8 cellular contexts compared by ENCODE assay signal in genomic region chr16:84925092-84925772, GRCh38.
DNase-seq lines count a peak whose midpoint lies in the region; ATAC-seq and TF ChIP-seq lines count a peak whose summit lies in the region.

No MANE protein-coding gene starts in this region.

- H3K4me1 Mint-ChIP-seq in activated naive CD4-positive, alpha-beta T cell treated with anti-CD3 and anti-CD28 coated beads, Interleukin-2, amount 10 ng/mL, durations not matched to agents 7 days and 5 days, result no peaks in the 10 kb centered on the region

- no peak overlapping the region for H3K4me3 Mint-ChIP-seq in activated naive CD4-positive, alpha-beta T cell treated with anti-CD3 and anti-CD28 coated beads, Interleukin-2, amount 10 ng/mL, durations not matched to agents 7 days and 5 days

- 90% methylated on average over 3 of the region's 11 CpGs for WGBS in SK-N-SH (ENCODE audit: low lambda C conversion rate)
- 74% methylated on average over 11 of the region's 11 CpGs for WGBS in right cardiac atrium

- H3K4me3 ChIP-seq in SK-N-SH (ENCODE audit: low read depth in 2 of 2, low read length in 1 of 2) (no peak overlapping the region; a peak in 1 of 4 replicates), right cardiac atrium (ENCODE audit: low read length) (no peak overlapping the region)

- TF ChIP-seq EP300 in SK-N-SH (IDR thresholded peaks at IDR 0.05; ENCODE audit: borderline replicate concordance in 1 of 2, low read depth in 1 of 2, low read length in 1 of 2), result no peak

- no peak overlapping the region for H3K27ac Mint-ChIP-seq in activated naive CD4-positive, alpha-beta T cell treated with anti-CD3 and anti-CD28 coated beads, Interleukin-2, amount 10 ng/mL, durations not matched to agents 7 days and 5 days

- H3K9me3 ChIP-seq in SK-N-SH (no peaks in the 10 kb centered on the region), right cardiac atrium (ENCODE audit: control insufficient read depth, low read length) (no peaks in the 10 kb centered on the region)

- H3K4me1 ChIP-seq in SK-N-SH (ENCODE audit: control insufficient read depth in 1 of 2, insufficient read depth in 2 of 2, low read depth in 1 of 2, low read length in 1 of 2) (peaks cover 0 to 20% of the 10 kb centered on the region in 2 experiments; a peak in 1 of 4 replicates), right cardiac atrium (ENCODE audit: control insufficient read depth, insufficient read depth, low read length) (peaks cover 8% of the 10 kb centered on the region)

- in situ Hi-C loops in ACHN (cut with HindIII; ENCODE audit: low pct_ligation_motif_present, low pct_unique_long_range_greater_than_20kb, low sequenced_read_pairs) (loop anchor here (5.0 kb wide), 1 partner anchor 43 kb away; no protein-coding TSS in a partner anchor), GM13977 (cut with MboI; ENCODE audit: low pct_unique_long_range_greater_than_20kb, low sequenced_read_pairs, unreplicated experiment) (no loop called here)

- no peaks in the 10 kb centered on the region for H3K9me2 ChIP-seq in SK-N-SH

- H4K20me1 ChIP-seq in SK-N-SH (ENCODE audit: insufficient read depth), result no peaks in the 10 kb centered on the region

- peak; percentile 56 for TF ChIP-seq RAD21 in SK-N-SH (IDR thresholded peaks at IDR 0.05; ENCODE audit: low read length)

- no peak overlapping the region for H3K4me2 ChIP-seq in SK-N-SH

- H3K79me2 ChIP-seq in SK-N-SH (ENCODE audit: insufficient read depth), result no peaks in the 10 kb centered on the region

- no peak for ATAC-seq in right cardiac atrium
- ATAC-seq in GM18858 (IDR thresholded peaks at IDR 0.05; ENCODE audit: unreplicated experiment), result no peak

- intact Hi-C loops in right cardiac atrium (cut with DNase I), result loop anchor here in 3 of 4 donors (2.0 to 10.0 kb wide), 3 partner anchors 28 to 90 kb away; no protein-coding TSS in a partner anchor

- no peaks in the 10 kb centered on the region for H3K27me3 ChIP-seq in SK-N-SH (ENCODE audit: insufficient read depth)
- no peaks in the 10 kb centered on the region for H3K27me3 ChIP-seq in right cardiac atrium (ENCODE audit: control insufficient read depth, insufficient read depth)

- no peaks in the 10 kb centered on the region for H3K36me3 ChIP-seq in SK-N-SH (replicated peaks in 1 of 2; ENCODE audit: control insufficient read depth in 1 of 2, insufficient read depth in 2 of 2, low read length in 1 of 2)

- CTCF ChIA-PET in SK-N-SH (lab: Yijun Ruan, JAX), result interaction anchor here (0.6 to 4.4 kb wide), 28 partner anchors 9 to 504 kb away, joined by 3 to 35 read pairs (median 4); no protein-coding TSS in a partner anchor
- CTCF ChIA-PET in activated naive CD4-positive, alpha-beta T cell treated with anti-CD3 and anti-CD28 coated beads, Interleukin-2, amount 10 ng/mL, durations not matched to agents 7 days and 5 days (lab: Charles Lee), result interaction anchor here (0.9 to 5.0 kb wide), 9 partner anchors 9 to 171 kb away, joined by 3 to 37 read pairs (median 4); no protein-coding TSS in a partner anchor

- TF ChIP-seq CTCF in GM13977 (IDR thresholded peaks at IDR 0.05; ENCODE audit: extremely low read depth, insufficient read depth, missing control alignments) (peak; percentile 86), SK-N-SH (IDR thresholded peaks at IDR 0.05) (peak; percentile 73)

- no peak overlapping the region for H3K9ac ChIP-seq in SK-N-SH

- H3K9me3 Mint-ChIP-seq in activated naive CD4-positive, alpha-beta T cell treated with anti-CD3 and anti-CD28 coated beads, Interleukin-2, amount 10 ng/mL, durations not matched to agents 7 days and 5 days, result no peaks in the 10 kb centered on the region

- POLR2A ChIA-PET in SK-N-SH (lab: Yijun Ruan, JAX), result no interaction called here

- H3F3A ChIP-seq in SK-N-SH (replicated peaks; ENCODE audit: insufficient read depth), result no peaks in the 10 kb centered on the region

- H3K36me3 Mint-ChIP-seq in activated naive CD4-positive, alpha-beta T cell treated with anti-CD3 and anti-CD28 coated beads, Interleukin-2, amount 10 ng/mL, durations not matched to agents 7 days and 5 days, result no peaks in the 10 kb centered on the region

- H3K27ac ChIP-seq in SK-N-SH (ENCODE audit: low read depth in 2 of 2, low read length in 1 of 2) (no peak overlapping the region), right cardiac atrium (ENCODE audit: low read length) (no peak overlapping the region)

- DNase-seq in ACHN, result peak; percentile 37
- DNase-seq in GM13977 (ENCODE audit: low spot score), result peak; percentile 75
- peak; percentile 56 for DNase-seq in SK-N-SH
- peak; percentile 81 for DNase-seq in activated naive CD4-positive, alpha-beta T cell treated with anti-CD3 and anti-CD28 coated beads, Interleukin-2, amount 10 ng/mL, durations not matched to agents 7 days and 5 days
- peak; percentile 66 to 87 (median 84) for DNase-seq in right cardiac atrium
- peak; percentile 33 to 63 for DNase-seq in stimulated activated CD4-positive, alpha-beta T cell treated with anti-CD3 and anti-CD28 coated beads, Interleukin-15, amount 100 ng/mL, for 48 hours (ENCODE audit: low read depth in 2 of 2)
- no peak for DNase-seq in T1000 (lab: John Stamatoyannopoulos, UW)

- H3K27me3 Mint-ChIP-seq in activated naive CD4-positive, alpha-beta T cell treated with anti-CD3 and anti-CD28 coated beads, Interleukin-2, amount 10 ng/mL, durations not matched to agents 7 days and 5 days, result peaks cover 12% of the 10 kb centered on the region

- no peak overlapping the region for H2AFZ ChIP-seq in SK-N-SH (ENCODE audit: low read depth)

TF ChIP-seq in SK-N-SH, 30 proteins besides CTCF, POLR2A, EP300 and RAD21:
- TF ChIP-seq FOXJ3 (CRISPR knock-in tag; IDR thresholded peaks at IDR 0.05) (no peak), SIN3A (IDR thresholded peaks at IDR 0.05; ENCODE audit: borderline replicate concordance, low read depth, low read length) (no peak), CHD2 (IDR thresholded peaks at IDR 0.05; ENCODE audit: low read length, partially characterized antibody) (no peak), SMC3 (IDR thresholded peaks at IDR 0.05; ENCODE audit: low read depth, low read length) (peak; percentile 38; the same call in 1 of the 2 replicates), RXRA (IDR thresholded peaks at IDR 0.05; ENCODE audit: borderline replicate concordance, low read depth) (no peak), TAF1 (IDR thresholded peaks at IDR 0.05; ENCODE audit: borderline replicate concordance, low read depth, low read length) (no peak)
- TF ChIP-seq, protein P1, sequence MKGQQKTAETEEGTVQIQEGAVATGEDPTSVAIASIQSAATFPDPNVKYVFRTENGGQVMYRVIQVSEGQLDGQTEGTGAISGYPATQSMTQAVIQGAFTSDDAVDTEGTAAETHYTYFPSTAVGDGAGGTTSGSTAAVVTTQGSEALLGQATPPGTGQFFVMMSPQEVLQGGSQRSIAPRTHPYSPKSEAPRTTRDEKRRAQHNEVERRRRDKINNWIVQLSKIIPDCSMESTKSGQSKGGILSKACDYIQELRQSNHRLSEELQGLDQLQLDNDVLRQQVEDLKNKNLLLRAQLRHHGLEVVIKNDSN (IDR thresholded peaks at IDR 0.05; ENCODE audit: borderline replicate concordance, low read depth), result no peak
